Comparison of ENCODE assay signal across 1 cellular context in genomic region chr6:44172759-44173500, GRCh38.
A peak's percentile ranks its signal among the peaks of the same experiment; 100 is the strongest.
TF ChIP-seq lines count a peak whose summit lies in the region.

No MANE protein-coding gene starts in this region.

TF ChIP-seq in GM12878, 131 proteins besides CTCF, POLR2A, EP300 and RAD21:
- no peak; the same call in 1 of the 2 replicates for TF ChIP-seq ESRRA (IDR thresholded peaks at IDR 0.05; ENCODE audit: low read length)
- peak; percentile 55 for TF ChIP-seq YY1 (IDR thresholded peaks at IDR 0.05; ENCODE audit: low read depth, low read length)
- 0 out of 2 replicates have a peak, but pooled peaks have one; percentile 22 for TF ChIP-seq HCFC1 (IDR thresholded peaks at IDR 0.05; ENCODE audit: low read length)
- TF ChIP-seq FOXM1 (IDR thresholded peaks at IDR 0.05; ENCODE audit: low read depth, low read length): 0 out of 2 replicates have a peak, but pooled peaks have one; percentile 14
- no peak for TF ChIP-seq PRDM15 (CRISPR knock-in tag; IDR thresholded peaks at IDR 0.05)
- TF ChIP-seq, protein P1, sequence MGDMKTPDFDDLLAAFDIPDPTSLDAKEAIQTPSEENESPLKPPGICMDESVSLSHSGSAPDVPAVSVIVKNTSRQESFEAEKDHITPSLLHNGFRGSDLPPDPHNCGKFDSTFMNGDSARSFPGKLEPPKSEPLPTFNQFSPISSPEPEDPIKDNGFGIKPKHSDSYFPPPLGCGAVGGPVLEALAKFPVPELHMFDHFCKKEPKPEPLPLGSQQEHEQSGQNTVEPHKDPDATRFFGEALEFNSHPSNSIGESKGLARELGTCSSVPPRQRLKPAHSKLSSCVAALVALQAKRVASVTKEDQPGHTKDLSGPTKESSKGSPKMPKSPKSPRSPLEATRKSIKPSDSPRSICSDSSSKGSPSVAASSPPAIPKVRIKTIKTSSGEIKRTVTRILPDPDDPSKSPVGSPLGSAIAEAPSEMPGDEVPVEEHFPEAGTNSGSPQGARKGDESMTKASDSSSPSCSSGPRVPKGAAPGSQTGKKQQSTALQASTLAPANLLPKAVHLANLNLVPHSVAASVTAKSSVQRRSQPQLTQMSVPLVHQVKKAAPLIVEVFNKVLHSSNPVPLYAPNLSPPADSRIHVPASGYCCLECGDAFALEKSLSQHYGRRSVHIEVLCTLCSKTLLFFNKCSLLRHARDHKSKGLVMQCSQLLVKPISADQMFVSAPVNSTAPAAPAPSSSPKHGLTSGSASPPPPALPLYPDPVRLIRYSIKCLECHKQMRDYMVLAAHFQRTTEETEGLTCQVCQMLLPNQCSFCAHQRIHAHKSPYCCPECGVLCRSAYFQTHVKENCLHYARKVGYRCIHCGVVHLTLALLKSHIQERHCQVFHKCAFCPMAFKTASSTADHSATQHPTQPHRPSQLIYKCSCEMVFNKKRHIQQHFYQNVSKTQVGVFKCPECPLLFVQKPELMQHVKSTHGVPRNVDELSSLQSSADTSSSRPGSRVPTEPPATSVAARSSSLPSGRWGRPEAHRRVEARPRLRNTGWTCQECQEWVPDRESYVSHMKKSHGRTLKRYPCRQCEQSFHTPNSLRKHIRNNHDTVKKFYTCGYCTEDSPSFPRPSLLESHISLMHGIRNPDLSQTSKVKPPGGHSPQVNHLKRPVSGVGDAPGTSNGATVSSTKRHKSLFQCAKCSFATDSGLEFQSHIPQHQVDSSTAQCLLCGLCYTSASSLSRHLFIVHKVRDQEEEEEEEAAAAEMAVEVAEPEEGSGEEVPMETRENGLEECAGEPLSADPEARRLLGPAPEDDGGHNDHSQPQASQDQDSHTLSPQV (IDR thresholded peaks at IDR 0.05): 0 out of 2 replicates have a peak, but pooled peaks have one; percentile 49
- TF ChIP-seq, protein P2, sequence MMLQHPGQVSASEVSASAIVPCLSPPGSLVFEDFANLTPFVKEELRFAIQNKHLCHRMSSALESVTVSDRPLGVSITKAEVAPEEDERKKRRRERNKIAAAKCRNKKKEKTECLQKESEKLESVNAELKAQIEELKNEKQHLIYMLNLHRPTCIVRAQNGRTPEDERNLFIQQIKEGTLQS (IDR thresholded peaks at IDR 0.05; ENCODE audit: borderline replicate concordance, extremely low read depth, low read depth, low read length): no peak
- TF ChIP-seq MXI1 (IDR thresholded peaks at IDR 0.05; ENCODE audit: low read depth, low read length): peak; percentile 48; the same call in 1 of the 2 replicates
- TF ChIP-seq, protein P3, sequence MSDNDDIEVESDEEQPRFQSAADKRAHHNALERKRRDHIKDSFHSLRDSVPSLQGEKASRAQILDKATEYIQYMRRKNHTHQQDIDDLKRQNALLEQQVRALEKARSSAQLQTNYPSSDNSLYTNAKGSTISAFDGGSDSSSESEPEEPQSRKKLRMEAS (IDR thresholded peaks at IDR 0.05; ENCODE audit: low read depth, low read length): peak; percentile 53; the same call in 1 of the 2 replicates
- TF ChIP-seq PAX5 (IDR thresholded peaks at IDR 0.05; ENCODE audit: borderline replicate concordance, low read depth, low read length): 0 out of 2 replicates have a peak, but pooled peaks have one; percentile 20
- TF ChIP-seq SMARCA5 (IDR thresholded peaks at IDR 0.05): no peak
- peak in 1 of 2 experiments; percentile 17; a peak in 1 of 4 replicates for TF ChIP-seq IKZF2 (IDR thresholded peaks at IDR 0.05)
- TF ChIP-seq LARP7 (IDR thresholded peaks at IDR 0.05): peak; percentile 51; the same call in 1 of the 2 replicates
- TF ChIP-seq IKZF1 (conservative IDR thresholded peaks at IDR 0.05): 0 out of 2 replicates have a peak, but pooled peaks have one; percentile 25
- TF ChIP-seq GATAD2B (conservative IDR thresholded peaks at IDR 0.05; ENCODE audit: low read depth): peak; percentile 64; the same call in 1 of the 2 replicates
- peak; percentile 35; the same call in 1 of the 2 replicates for TF ChIP-seq ZNF24 (IDR thresholded peaks at IDR 0.05)
- peak; percentile 44; the same call in 1 of the 2 replicates for TF ChIP-seq CREB1 (IDR thresholded peaks at IDR 0.05; ENCODE audit: low read depth)
- peak; percentile 96 for TF ChIP-seq SMC3 (IDR thresholded peaks at IDR 0.05; ENCODE audit: borderline replicate concordance, low read length)
- TF ChIP-seq, protein P4, sequence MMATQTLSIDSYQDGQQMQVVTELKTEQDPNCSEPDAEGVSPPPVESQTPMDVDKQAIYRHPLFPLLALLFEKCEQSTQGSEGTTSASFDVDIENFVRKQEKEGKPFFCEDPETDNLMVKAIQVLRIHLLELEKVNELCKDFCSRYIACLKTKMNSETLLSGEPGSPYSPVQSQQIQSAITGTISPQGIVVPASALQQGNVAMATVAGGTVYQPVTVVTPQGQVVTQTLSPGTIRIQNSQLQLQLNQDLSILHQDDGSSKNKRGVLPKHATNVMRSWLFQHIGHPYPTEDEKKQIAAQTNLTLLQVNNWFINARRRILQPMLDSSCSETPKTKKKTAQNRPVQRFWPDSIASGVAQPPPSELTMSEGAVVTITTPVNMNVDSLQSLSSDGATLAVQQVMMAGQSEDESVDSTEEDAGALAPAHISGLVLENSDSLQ (IDR thresholded peaks at IDR 0.05): peak; percentile 37; the same call in 1 of the 2 replicates
- peak; percentile 34; the same call in 1 of the 2 replicates for TF ChIP-seq ATF7 (IDR thresholded peaks at IDR 0.05; ENCODE audit: low read depth)
- TF ChIP-seq BHLHE40 (IDR thresholded peaks at IDR 0.05; ENCODE audit: borderline replicate concordance in 1 of 2, low read depth in 2 of 2, low read length in 1 of 2): peak; percentile 25 to 38; a peak in 1 of 4 replicates
- peak; percentile 51; the same call in 1 of the 2 replicates for TF ChIP-seq NKRF (conservative IDR thresholded peaks at IDR 0.05)
- TF ChIP-seq NFIC (IDR thresholded peaks at IDR 0.05; ENCODE audit: low read depth, low read length): no peak
- peak; percentile 38; the same call in 1 of the 2 replicates for TF ChIP-seq MTA2 (IDR thresholded peaks at IDR 0.05; ENCODE audit: low read depth)
- TF ChIP-seq HDAC2 (IDR thresholded peaks at IDR 0.05): no peak
- TF ChIP-seq RCOR1 (conservative IDR thresholded peaks at IDR 0.05; ENCODE audit: low read depth, low read length): 0 out of 2 replicates have a peak, but pooled peaks have one; percentile 62
- TF ChIP-seq RUNX3 (IDR thresholded peaks at IDR 0.05; ENCODE audit: low read length): peak; percentile 67
